10 cellular contexts compared by ENCODE assay signal in the genomic region with DNA sequence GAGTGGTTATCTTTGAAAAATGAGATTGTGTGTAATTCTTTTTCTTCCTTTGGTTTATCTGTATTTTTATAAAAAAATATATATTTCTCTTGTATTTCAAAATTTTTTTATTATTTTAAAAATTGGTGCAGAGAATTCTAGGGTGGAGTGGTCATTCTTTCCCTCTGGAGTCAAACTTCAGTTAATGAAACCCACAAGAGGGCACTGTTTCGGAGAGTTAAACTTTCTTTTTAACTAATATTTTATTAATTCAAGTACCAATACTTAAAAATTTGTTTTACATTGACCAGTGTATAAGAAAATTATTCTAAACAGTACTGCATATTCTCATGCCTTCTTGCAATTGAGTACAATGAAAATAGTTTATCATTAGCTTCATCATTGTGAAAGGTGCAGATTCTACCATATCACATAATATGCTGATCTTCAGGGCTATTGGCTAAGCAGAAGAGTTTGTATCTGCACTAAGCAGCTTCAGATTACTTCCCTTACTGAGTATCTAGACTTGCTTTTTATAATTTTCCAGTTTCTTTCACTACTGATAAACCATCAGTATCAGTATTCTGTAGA. TPM values are rescaled to one million over a fixed set of nuclear protein-coding genes. Genes with fewer than 3 reads are reported as not detected.
DNase-seq lines count a peak whose midpoint lies in the region; ATAC-seq and TF ChIP-seq lines count a peak whose summit lies in the region.
"Had no signal": no experiment of that assay in that cellular context is flagged by ENCODE, and none has a peak within 500 bp of the region (broad histone marks: within the 10 kb centered on the region; RNA-seq: fewer than 3 reads in every experiment).

No MANE protein-coding gene starts in this region.

- no peaks in the 10 kb centered on the region for H3K9me3 ChIP-seq in suprapubic skin
- H3K9me3 ChIP-seq: right atrium auricular region had no signal

- DNase-seq in AG09309 (ENCODE audit: low read depth) (no peak), NCI-H460 (ENCODE audit: extremely low read depth, low read depth) (peak; percentile 33), dedifferentiated amniotic fluid mesenchymal stem cell (ENCODE audit: extremely low spot score) (peak; percentile 25), medulla oblongata (ENCODE audit: extremely low spot score) (peak; percentile 74), posterior cingulate gyrus (no peak), suprapubic skin (ENCODE audit: low spot score in 2 of 2) (no peak)
- no peak for DNase-seq in activated T-cell treated with anti-CD3 and anti-CD28 coated beads, Interleukin-2, amount 50 U/mL, for 72 hours
- no peak for DNase-seq in activated CD8-positive, alpha-beta memory T cell treated with anti-CD3 and anti-CD28 coated beads for 24 hours

- H3K27ac Mint-ChIP-seq in activated T-cell treated with anti-CD3 and anti-CD28 coated beads, Interleukin-2, amount 50 U/mL, for 72 hours: no peak overlapping the region
- H3K27ac Mint-ChIP-seq: stimulated activated effector memory CD8-positive, alpha-beta T cell treated with anti-CD3 and anti-CD28 coated beads, Interleukin-12 subunit alpha, Interleukin-12 subunit beta, amount 100 ng/mL, for 72 hours had no signal

- WGBS in suprapubic skin: 62% methylated on average over 1 of the region's 1 CpG

- peaks cover 0 to 2% of the 10 kb centered on the region in 2 donors for H3K9me3 Mint-ChIP-seq in activated T-cell treated with anti-CD3 and anti-CD28 coated beads, Interleukin-2, amount 50 U/mL, for 72 hours
- H3K9me3 Mint-ChIP-seq: stimulated activated effector memory CD8-positive, alpha-beta T cell treated with anti-CD3 and anti-CD28 coated beads, Interleukin-12 subunit alpha, Interleukin-12 subunit beta, amount 100 ng/mL, for 72 hours had no signal

- H3K27me3 ChIP-seq in suprapubic skin: no peaks in the 10 kb centered on the region
- H3K27me3 ChIP-seq: right atrium auricular region had no signal

- H3K27me3 Mint-ChIP-seq in activated T-cell treated with anti-CD3 and anti-CD28 coated beads, Interleukin-2, amount 50 U/mL, for 72 hours (ENCODE audit: low read depth): no peaks in the 10 kb centered on the region

- H3K36me3 Mint-ChIP-seq in activated T-cell treated with anti-CD3 and anti-CD28 coated beads, Interleukin-2, amount 50 U/mL, for 72 hours (ENCODE audit: insufficient read depth in 2 of 2): no peaks in the 10 kb centered on the region
- H3K36me3 Mint-ChIP-seq: stimulated activated effector memory CD8-positive, alpha-beta T cell treated with anti-CD3 and anti-CD28 coated beads, Interleukin-12 subunit alpha, Interleukin-12 subunit beta, amount 100 ng/mL, for 72 hours had no signal

- peaks cover 49% of the 10 kb centered on the region for H3K4me1 ChIP-seq in suprapubic skin

- peaks cover 5% of the 10 kb centered on the region for H3K4me1 Mint-ChIP-seq in activated T-cell treated with anti-CD3 and anti-CD28 coated beads, Interleukin-2, amount 50 U/mL, for 72 hours (ENCODE audit: low read depth)

- no peak for ATAC-seq in activated T-cell treated with anti-CD3 and anti-CD28 coated beads, Interleukin-2, amount 50 U/mL, for 72 hours (replicated peaks in 1 of 2)
- ATAC-seq: stimulated activated effector memory CD8-positive, alpha-beta T cell treated with anti-CD3 and anti-CD28 coated beads, Interleukin-12 subunit alpha, Interleukin-12 subunit beta, amount 100 ng/mL, for 72 hours had no signal

- no peak for TF ChIP-seq EP300 in suprapubic skin (IDR thresholded peaks at IDR 0.05)

- H3K4me3 ChIP-seq in AG09309 (ENCODE audit: control insufficient read depth, low read depth, low read length) (no peak overlapping the region), suprapubic skin (no peak overlapping the region)
- H3K4me3 ChIP-seq: right atrium auricular region had no signal

- H3K27ac ChIP-seq in suprapubic skin: no peak overlapping the region

- intact Hi-C loops in posterior cingulate gyrus (cut with DNase I): loop anchor here (10.0 kb wide), 1 partner anchor 86 kb away; no protein-coding TSS in a partner anchor

- no peaks in the 10 kb centered on the region for H3K36me3 ChIP-seq in suprapubic skin
- H3K36me3 ChIP-seq: right atrium auricular region had no signal

- no peak for TF ChIP-seq POLR2A in suprapubic skin (IDR thresholded peaks at IDR 0.05)

- H3K4me3 Mint-ChIP-seq in activated T-cell treated with anti-CD3 and anti-CD28 coated beads, Interleukin-2, amount 50 U/mL, for 72 hours: no peak overlapping the region
- H3K4me3 Mint-ChIP-seq: stimulated activated effector memory CD8-positive, alpha-beta T cell treated with anti-CD3 and anti-CD28 coated beads, Interleukin-12 subunit alpha, Interleukin-12 subunit beta, amount 100 ng/mL, for 72 hours had no signal

- TF ChIP-seq CTCF in AG09309 (IDR thresholded peaks at IDR 0.05; ENCODE audit: control insufficient read depth, insufficient read depth, low read depth, low read length, missing control alignments) (peak; percentile 37), suprapubic skin (IDR thresholded peaks at IDR 0.05) (no peak)

RNA-seq across cellular contexts. Expression of gene HS1BP3, which starts 50.1 kb away (rescaled TPM):
- 34.5 TPM in 2 replicates for total RNA-seq in NCI-H460 (2014; rRNA removed; shearing (Covaris generic))
- polyA plus RNA-seq in NCI-H460 (2014; cell fraction: nucleus; rRNA removed): 17.1 and 31.3 TPM in 2 replicates
- 10 to 100 TPM; 10.7 to 11.0 TPM for total RNA-seq in activated T-cell treated with anti-CD3 and anti-CD28 coated beads, Interleukin-2, amount 50 U/mL, for 72 hours
- total RNA-seq in suprapubic skin: 10 to 100 TPM; 23.3 to 38.2 (median 34.2) TPM

Comparison
In these comparisons a context has a peak if more than half of its experiments do, and no peak if none do; other contexts are left out.
1. DNase-seq: peak in NCI-H460 (single experiment), dedifferentiated amniotic fluid mesenchymal stem cell (single experiment) and medulla oblongata (single experiment); none in AG09309 (single experiment), activated T-cell treated with anti-CD3 and anti-CD28 coated beads, Interleukin-2, amount 50 U/mL, for 72 hours (0 of 2), activated CD8-positive, alpha-beta memory T cell treated with anti-CD3 and anti-CD28 coated beads for 24 hours (single experiment), posterior cingulate gyrus (0 of 10) and suprapubic skin (0 of 2).